ENCODE assay signal across 37 cellular contexts in the genomic region with DNA sequence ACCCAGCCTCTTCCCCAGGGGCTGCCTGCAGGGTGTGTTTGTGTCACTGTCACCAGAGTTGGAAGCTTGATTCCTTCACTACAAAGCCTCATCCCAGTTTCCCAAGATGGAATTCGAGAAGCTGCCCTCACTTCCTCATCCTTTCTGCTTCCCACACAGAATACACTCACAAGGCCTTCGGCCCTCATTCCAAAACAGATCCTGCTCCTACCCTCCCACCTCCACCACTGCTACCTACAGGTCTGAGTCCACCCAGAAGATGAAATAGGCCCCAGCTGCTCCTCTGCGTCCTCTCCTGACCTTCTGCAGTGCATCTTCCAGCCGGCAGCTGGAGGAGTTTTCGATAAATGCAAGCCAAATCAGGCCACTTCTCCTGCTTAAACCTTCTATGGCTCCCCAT. TPM values are rescaled to one million over a fixed set of nuclear protein-coding genes. Genes with fewer than 3 reads are reported as not detected.
"Had no signal": no experiment of that assay in that cellular context is flagged by ENCODE, and none has a peak within 500 bp of the region (broad histone marks: within the 10 kb centered on the region; RNA-seq: fewer than 3 reads in every experiment).

No MANE protein-coding gene starts in this region.

- FAIRE-seq: astrocyte, TTC549 had no signal

- H3K27ac ChIP-seq: adrenal gland, body of pancreas, brain microvascular endothelial cell, breast epithelium, VCaP had no signal

- H3K9me3 ChIP-seq: adrenal gland, body of pancreas had no signal

- ATAC-seq: activated CD8-positive, alpha-beta T cell treated with anti-CD3 and anti-CD28 coated beads for 36 hours; activated naive CD4-positive, alpha-beta T cell treated with anti-CD3 and anti-CD28 coated beads, Interleukin-2, amount 50 U/mL, for 72 hours; activated T-cell treated with anti-CD3 and anti-CD28 coated beads, Interleukin-2, amount 50 U/mL, for 4 hours; activated T-cell treated with anti-CD3 and anti-CD28 coated beads, Interleukin-2, amount 50 U/mL, for 72 hours; activated T-helper 17 cell treated with anti-CD3 and anti-CD28 coated beads, Interleukin-2, amount 50 U/mL, for 72 hours; body of pancreas had no signal

- H3K27me3 ChIP-seq: adrenal gland, body of pancreas, brain microvascular endothelial cell, breast epithelium had no signal

- H3K36me3 ChIP-seq: adrenal gland, brain microvascular endothelial cell, breast epithelium had no signal

- DNase-seq: activated B cell treated with CpG ODN at 0.5 μM for 24 hours; activated CD4-positive, alpha-beta memory T cell treated with anti-CD3 and anti-CD28 coated beads for 36 hours; activated CD4-positive, alpha-beta T cell treated with anti-CD3 and anti-CD28 coated beads for 4 hours; activated CD4-positive, alpha-beta T cell treated with anti-CD3 and anti-CD28 coated beads, Interleukin-2, amount 10 ng/mL, durations not matched to agents 24 days and 14 days; activated CD4-positive, alpha-beta T cell treated with anti-CD3 and anti-CD28 coated beads, Interleukin-2, amount 50 U/mL, for 1 hour; activated CD4-positive, alpha-beta T cell treated with anti-CD3 and anti-CD28 coated beads, Interleukin-2, amount 50 U/mL, for 4 hours; activated CD4-positive, CD25-positive, alpha-beta regulatory T cell treated with anti-CD3 and anti-CD28 coated beads, Interleukin-2, amount 50 U/mL, for 72 hours; activated CD8-positive, alpha-beta memory T cell treated with anti-CD3 and anti-CD28 coated beads, Interleukin-2, amount 50 U/mL, for 4 hours; activated CD8-positive, alpha-beta T cell treated with anti-CD3 and anti-CD28 coated beads for 36 hours; activated effector memory CD4-positive, alpha-beta T cell treated with anti-CD3 and anti-CD28 coated beads, Interleukin-2, amount 50 U/mL, for 16 hours; activated gamma-delta T cell treated with Interleukin-2 at 50 U/mL for 16 hours; activated naive CD4-positive, alpha-beta T cell; activated naive CD4-positive, alpha-beta T cell treated with anti-CD3 and anti-CD28 coated beads for 36 hours; activated naive CD4-positive, alpha-beta T cell treated with anti-CD3 and anti-CD28 coated beads, Interleukin-2, amount 50 U/mL, for 16 hours; activated naive CD8-positive, alpha-beta T cell treated with anti-CD3 and anti-CD28 coated beads for 36 hours; activated T-cell treated with anti-CD3 and anti-CD28 coated beads for 4 hours; activated T-cell treated with anti-CD3 and anti-CD28 coated beads, Interleukin-2, amount 50 U/mL, for 1 hour; activated T-cell treated with anti-CD3 and anti-CD28 coated beads, Interleukin-2, amount 50 U/mL, for 4 hours; activated T-cell treated with anti-CD3 and anti-CD28 coated beads, Interleukin-2, amount 50 U/mL, for 72 hours; adrenal gland; amniotic stem cell; aorta; body of pancreas; brain microvascular endothelial cell; central memory CD4-positive, alpha-beta T cell; T-helper 1 cell; T-helper 2 cell; T-helper 9 cell had no signal

- H3K4me3 ChIP-seq: adrenal gland, body of pancreas, breast epithelium had no signal

RNA-seq across cellular contexts. Expression of a gene that starts 6.8 kb away (rescaled TPM):
- total RNA-seq: activated B cell treated with CpG ODN at 0.5 μM for 24 hours; activated CD4-positive, alpha-beta memory T cell treated with anti-CD3 and anti-CD28 coated beads for 36 hours; activated CD4-positive, alpha-beta T cell treated with anti-CD3 and anti-CD28 coated beads, Interleukin-2, amount 10 ng/mL, durations not matched to agents 24 days and 14 days; activated CD8-positive, alpha-beta memory T cell treated with anti-CD3 and anti-CD28 coated beads for 36 hours; activated CD8-positive, alpha-beta T cell treated with anti-CD3 and anti-CD28 coated beads for 36 hours; activated naive CD4-positive, alpha-beta T cell treated with anti-CD3 and anti-CD28 coated beads for 36 hours; activated naive CD8-positive, alpha-beta T cell treated with anti-CD3 and anti-CD28 coated beads for 36 hours; activated T-cell treated with anti-CD3 and anti-CD28 coated beads, Interleukin-2, amount 50 U/mL, for 72 hours; activated T-helper 1 cell treated with anti-CD3 and anti-CD28 coated beads, Interleukin-12 subunit alpha, Interleukin-12 subunit beta, Interleukin-2, Interleukin-4 antibody, amounts not matched to agents 30 ng/mL and 10 ng/mL and 1 ng/mL, durations not matched to agents 14 hours and 24 hours and 36 hours; activated T-helper 17 cell treated with anti-CD3 and anti-CD28 coated beads, Interleukin-2, amount 50 U/mL, for 72 hours; aorta; cardiac septum had no signal
- polyA plus RNA-seq: aorta had no signal
